In the genomic region with DNA sequence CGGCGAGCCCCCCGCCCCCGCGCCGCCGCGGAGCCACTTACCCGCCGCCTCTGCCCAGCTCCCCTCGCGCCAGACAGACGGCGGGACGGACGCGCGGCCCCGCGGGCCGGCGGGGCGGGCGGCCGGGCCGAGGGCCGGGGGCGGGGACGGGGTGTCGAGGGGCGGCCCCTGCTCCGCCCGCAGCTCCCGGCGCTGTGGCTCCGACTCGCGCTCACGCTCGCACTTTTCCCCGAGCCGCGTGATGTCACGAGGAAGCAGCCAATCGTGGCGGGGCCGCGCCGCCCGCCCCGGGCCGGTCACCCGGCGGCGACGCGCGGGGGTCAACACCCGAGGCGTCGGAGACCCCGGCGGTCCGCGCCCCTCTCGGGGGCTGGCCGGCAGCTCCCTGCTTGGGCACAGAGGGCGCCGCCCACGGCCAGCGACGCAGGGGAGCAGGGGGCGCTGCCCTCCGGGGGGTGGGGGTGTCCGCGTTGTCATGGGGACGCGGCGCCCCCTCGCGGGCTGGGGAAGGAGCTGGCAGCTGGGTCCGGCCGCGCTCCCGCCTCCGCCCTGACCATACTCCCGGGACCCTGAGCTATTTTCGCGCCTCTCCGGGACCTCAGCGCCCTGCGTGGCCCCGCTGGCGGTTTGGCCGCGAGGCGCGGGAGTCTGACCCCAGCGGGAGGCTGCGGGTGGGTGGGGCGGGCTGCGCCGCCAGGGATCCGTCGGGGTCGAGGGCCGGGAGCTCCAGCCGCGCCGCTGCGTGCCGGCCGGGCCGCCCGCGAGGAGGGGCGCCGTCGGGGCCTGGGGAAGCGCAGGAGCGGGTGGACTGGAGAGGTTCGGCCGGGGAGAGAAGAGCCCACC, we compare ENCODE assay signal across 8 cellular contexts. TPM values are rescaled to one million over a fixed set of nuclear protein-coding genes. Genes with fewer than 3 reads are reported as not detected.
DNase-seq lines count a peak whose midpoint lies in the region; ATAC-seq and TF ChIP-seq lines count a peak whose summit lies in the region.

A gene (minus strand): TSS at position 199 of the 843 bp plus-strand sequence. CDS start 5,219 bp downstream, outside the sequence.

- in situ Hi-C loops in brain microvascular endothelial cell (cut with HindIII; ENCODE audit: low pct_ligation_motif_present, low sequenced_read_pairs), result no loop called here

- H3K9me3 Mint-ChIP-seq in Caco-2 (ENCODE audit: unreplicated experiment), result no peaks in the 10 kb centered on the region

- ATAC-seq in GM21723 (IDR thresholded peaks at IDR 0.05; ENCODE audit: unreplicated experiment), result peak; percentile 16
- peak in 1 of 2 donors; percentile 1 for ATAC-seq in upper lobe of left lung (ENCODE audit: low FRiP score in 2 of 2)

- H3K27ac ChIP-seq in brain microvascular endothelial cell, result no peak within 1 kb of the TSS
- H3K27ac ChIP-seq in upper lobe of left lung, result no peak within 1 kb of the TSS

- CTCF ChIA-PET in Caco-2 (lab: Charles Lee), result interaction anchor here (0.6 to 2.5 kb wide), 24 partner anchors 9 to 493 kb away, joined by 3 to 17 read pairs (median 4); a partner anchor contains a TSS

- H3K36me3 ChIP-seq in Caco-2 (ENCODE audit: control insufficient read depth, insufficient read depth, low read length), result no peaks in the 10 kb centered on the region
- peaks cover 4% of the 10 kb centered on the region for H3K36me3 ChIP-seq in brain microvascular endothelial cell (replicated peaks)
- H3K36me3 ChIP-seq in upper lobe of left lung, result peaks cover 0 to 5% (median 4%) of the 10 kb centered on the region in 4 donors

- 0 to 3% methylated on average over 12 to 50 of the region's 123 CpGs for WGBS in lower leg skin, 2 donors
- WGBS in upper lobe of left lung, 2 donors, result 3% methylated on average over 49 of the region's 123 CpGs; no CpG with 5 or more reads in 1 of the 2 donors

- TF ChIP-seq POLR2A in lower leg skin (IDR thresholded peaks at IDR 0.05) (no peak), upper lobe of left lung (IDR thresholded peaks at IDR 0.05) (no peak)

- H3K4me3 ChIP-seq in Caco-2 (ENCODE audit: low read depth, low read length) (peak within 1 kb of the TSS; percentile 55), brain microvascular endothelial cell (ENCODE audit: low read depth, low read length) (peak within 1 kb of the TSS; percentile 37), lower leg skin (ENCODE audit: low read depth, poor library complexity, severe bottlenecking) (peak within 1 kb of the TSS; percentile 22), upper lobe of left lung (peak within 1 kb of the TSS in 3 of 4 donors; percentile 41 to 51 (median 49))

- no peaks in the 10 kb centered on the region for H3K9me3 ChIP-seq in Caco-2
- H3K9me3 ChIP-seq in upper lobe of left lung, result no peaks in the 10 kb centered on the region

- BruUV-seq in Caco-2 (replicated peaks; lab: Mats Ljungman, UMichigan), result no TSS peak

- peak; percentile 84 to 86 for DNase-seq in Caco-2
- DNase-seq in NCI-H2227 treated with DMSO at 0.1 percent for 48 hours (lab: John Stamatoyannopoulos, UW), result peak; percentile 40
- no peak for DNase-seq in brain microvascular endothelial cell
- no peak for DNase-seq in lower leg skin (ENCODE audit: low spot score in 2 of 2)
- DNase-seq in upper lobe of left lung, result peak in 1 of 2 donors; percentile 89
- DNase-seq in NCI-H1048 (lab: John Stamatoyannopoulos, UW), result no peak
- no peak for DNase-seq in RKO (ENCODE audit: low spot score)

- intact Hi-C loops in Caco-2 (cut with micrococcal nuclease; ENCODE audit: unreplicated experiment) (loop anchor here (1.0 to 2.0 kb wide), 2 partner anchors 22 to 225 kb away; a partner anchor contains a TSS), lower leg skin (cut with DNase I; ENCODE audit: low total_unique reads) (no loop called here)

- peak within 1 kb of the TSS; percentile 76 for H3K4me3 Mint-ChIP-seq in Caco-2 (ENCODE audit: unreplicated experiment)

- TF ChIP-seq CTCF in Caco-2 (IDR thresholded peaks at IDR 0.05; ENCODE audit: insufficient read depth in 1 of 2, low read depth in 1 of 2, low read length in 1 of 2, severe bottlenecking in 1 of 2, unreplicated experiment in 1 of 2) (peak; percentile 72), brain microvascular endothelial cell (IDR thresholded peaks at IDR 0.05; ENCODE audit: low read depth, low read length, missing control alignments) (peak; percentile 49), lower leg skin (IDR thresholded peaks at IDR 0.05) (no peak), upper lobe of left lung (IDR thresholded peaks at IDR 0.05) (peak in 3 of 6 experiments; percentile 12 to 28 (median 14))

- H3K27me3 ChIP-seq in Caco-2 (replicated peaks; ENCODE audit: control insufficient read depth, insufficient read depth, low read length) (peaks cover 6% of the 10 kb centered on the region), brain microvascular endothelial cell (replicated peaks) (peaks cover 16% of the 10 kb centered on the region), upper lobe of left lung (peaks cover 0 to 52% (median 32%) of the 10 kb centered on the region in 4 donors)

- peaks cover 19% of the 10 kb centered on the region for H3K4me1 Mint-ChIP-seq in Caco-2 (ENCODE audit: low read depth, unreplicated experiment)

- POLR2A ChIA-PET in Caco-2 (lab: Charles Lee), result interaction anchor here (0.5 to 2.0 kb wide), 3 partner anchors 41 to 149 kb away, joined by 3 to 9 read pairs (median 4); no protein-coding TSS in a partner anchor

- peak within 1 kb of the TSS; percentile 50 for H3K27ac Mint-ChIP-seq in Caco-2 (ENCODE audit: unreplicated experiment)

- H3K4me1 ChIP-seq in Caco-2 (peaks cover 11% of the 10 kb centered on the region), upper lobe of left lung (peaks cover 29 to 46% (median 40%) of the 10 kb centered on the region in 4 donors)

- TF ChIP-seq EP300 in upper lobe of left lung (IDR thresholded peaks at IDR 0.05), result no peak

- H3K36me3 Mint-ChIP-seq in Caco-2 (ENCODE audit: insufficient read depth, unreplicated experiment), result peaks cover 35% of the 10 kb centered on the region

- peaks cover 9% of the 10 kb centered on the region for H3K27me3 Mint-ChIP-seq in Caco-2 (ENCODE audit: insufficient read depth, unreplicated experiment)

RNA-seq across cellular contexts. Expression of the gene that starts here (rescaled TPM):
- total RNA-seq in Caco-2 (2022), result 0.27 and 0.28 TPM in 2 replicates
- 1 to 10 TPM; 1.2 to 8.1 (median 3.3) TPM for total RNA-seq in lower leg skin
- total RNA-seq in upper lobe of left lung, result 1 to 10 TPM in 1 of 6 donors, under 1 TPM in 3, not detected in 2; 0.34 to 1.4 (median 0.53) TPM

Comparison
In these comparisons a context has a peak if more than half of its experiments do, and no peak if none do; other contexts are left out.
1. Peak in DNase-seq and H3K4me3 ChIP-seq in Caco-2; RNA of the gene not detected or under 1 TPM.
2. CTCF ChIP-seq: peak in Caco-2 (2 of 2) and brain microvascular endothelial cell (single experiment); none in lower leg skin (0 of 3).
3. Peak in every context shown above with its lines, with median percentiles within 50 percentile points of each other: H3K4me3 ChIP-seq.